In genomic region chr20:4224282-4224681, GRCh38 we compare ENCODE assay signal across 8 cellular contexts. TPM values are rescaled to one million over a fixed set of nuclear protein-coding genes. Genes with fewer than 3 reads are reported as not detected.
DNase-seq lines count a peak whose midpoint lies in the region; TF ChIP-seq lines count a peak whose summit lies in the region.
"Not testable (repeated sequence)": the region's sequence is repeated elsewhere in the genome, so short reads cannot be mapped to it uniquely, and the experiment has no call there.
"Had no signal": no experiment of that assay in that cellular context is flagged by ENCODE, and none has a peak within 500 bp of the region (broad histone marks: within the 10 kb centered on the region; RNA-seq: fewer than 3 reads in every experiment).

No MANE protein-coding gene starts in this region.

- 95 to 100% methylated on average over 2 of the region's 2 CpGs for WGBS in GM23248 (ENCODE audit: low coverage in 1 of 2, low lambda C conversion rate in 2 of 2, missing lambda C conversion rate in 2 of 2), 2 experiments
- WGBS in SK-N-SH (ENCODE audit: low lambda C conversion rate) = 53% methylated on average over 2 of the region's 2 CpGs

- H3F3A ChIP-seq in GM23248 (ENCODE audit: insufficient read depth) (peaks cover 21% of the 10 kb centered on the region), SK-N-SH (replicated peaks; ENCODE audit: insufficient read depth) (peaks cover 33% of the 10 kb centered on the region)
- H3F3A ChIP-seq in neural progenitor cell (ENCODE audit: low read depth) = not testable (repeated sequence)

- H3K79me2 ChIP-seq in GM23248 (ENCODE audit: insufficient read depth); SK-N-SH (ENCODE audit: insufficient read depth); neural progenitor cell (ENCODE audit: low read depth): not testable (repeated sequence)

- H3K9ac ChIP-seq in GM23248, SK-N-SH, neural progenitor cell: not testable (repeated sequence)

- not testable (repeated sequence) for H3K27ac ChIP-seq in GM23248; SK-N-SH (ENCODE audit: low read depth in 2 of 2, low read length in 1 of 2); neural progenitor cell

- not testable (repeated sequence) for H3K4me2 ChIP-seq in GM23248 (ENCODE audit: unreplicated experiment); SK-N-SH; neural progenitor cell

- not testable (repeated sequence) for H3K9me2 ChIP-seq in GM23248 (ENCODE audit: insufficient read depth); SK-N-SH

- H3K4me1 ChIP-seq in GM23248 (ENCODE audit: insufficient read depth) (peaks cover 42% of the 10 kb centered on the region), SK-N-SH (ENCODE audit: control insufficient read depth in 1 of 2, insufficient read depth in 2 of 2, low read depth in 1 of 2, low read length in 1 of 2) (peaks cover 0 to 48% of the 10 kb centered on the region in 2 experiments; a peak in 3 of 4 replicates)
- H3K4me1 ChIP-seq in neural progenitor cell = not testable (repeated sequence)

- peaks cover 16% of the 10 kb centered on the region for H3K27me3 Mint-ChIP-seq in chondrocyte (ENCODE audit: low read depth)
- peaks cover 21% of the 10 kb centered on the region for H3K27me3 Mint-ChIP-seq in neural progenitor cell (ENCODE audit: insufficient read depth, low read depth)

- POLR2A ChIA-PET in SK-N-SH (lab: Yijun Ruan, JAX) = not testable (repeated sequence)

- H3K36me3 Mint-ChIP-seq in chondrocyte (ENCODE audit: low read depth); neural progenitor cell: not testable (repeated sequence)

- not testable (repeated sequence) for H3K9me3 ChIP-seq in GM23248 (ENCODE audit: low read depth); SK-N-SH; neural progenitor cell (ENCODE audit: low read depth)

- not testable (repeated sequence) for H3K4me3 Mint-ChIP-seq in chondrocyte (ENCODE audit: unreplicated experiment); neural progenitor cell

- not testable (repeated sequence) for H3K27ac Mint-ChIP-seq in chondrocyte (ENCODE audit: unreplicated experiment); neural progenitor cell

- H4K20me1 ChIP-seq in GM23248 (ENCODE audit: insufficient read depth); SK-N-SH (ENCODE audit: insufficient read depth); neural progenitor cell (ENCODE audit: low read depth): not testable (repeated sequence)

- not testable (repeated sequence) for DNase-seq in AG09309 (ENCODE audit: low read depth); LNCaP clone FGC (ENCODE audit: low read depth); SK-N-SH; fibroblast of the aortic adventitia (ENCODE audit: low read depth)
- peak; percentile 30 for DNase-seq in GM23248
- peak; percentile 33 for DNase-seq in chondrocyte (ENCODE audit: low spot score)
- peak; percentile 32 for DNase-seq in neural progenitor cell (ENCODE audit: low spot score)

- not testable (repeated sequence) for TF ChIP-seq EP300 in SK-N-SH (IDR thresholded peaks at IDR 0.05; ENCODE audit: borderline replicate concordance in 1 of 2, low read depth in 1 of 2, low read length in 1 of 2)

- CTCF ChIA-PET in SK-N-SH (lab: Yijun Ruan, JAX) = not testable (repeated sequence)

- H3K9me3 Mint-ChIP-seq in chondrocyte (ENCODE audit: low read depth); neural progenitor cell: not testable (repeated sequence)

- H3K4me1 Mint-ChIP-seq in chondrocyte (ENCODE audit: low read depth) = not testable (repeated sequence)
- peaks cover 12% of the 10 kb centered on the region for H3K4me1 Mint-ChIP-seq in neural progenitor cell

- H3K36me3 ChIP-seq in GM23248 (ENCODE audit: low read depth); SK-N-SH (replicated peaks in 1 of 2; ENCODE audit: control insufficient read depth in 1 of 2, insufficient read depth in 2 of 2, low read length in 1 of 2); neural progenitor cell: not testable (repeated sequence)

- not testable (repeated sequence) for H3K4me3 ChIP-seq in AG09309 (ENCODE audit: control insufficient read depth, low read depth, low read length); GM23248; LNCaP clone FGC (ENCODE audit: low read depth, low read length); SK-N-SH (ENCODE audit: low read depth in 2 of 2, low read length in 1 of 2); fibroblast of the aortic adventitia (ENCODE audit: low read depth, low read length); neural progenitor cell

- H2AFZ ChIP-seq in GM23248; SK-N-SH (ENCODE audit: low read depth); neural progenitor cell (replicated peaks): not testable (repeated sequence)

- in situ Hi-C loops in GM23248 (cut with MboI) = not testable (repeated sequence)

- H3K27me3 ChIP-seq in GM23248 (replicated peaks; ENCODE audit: insufficient read depth); SK-N-SH (ENCODE audit: insufficient read depth): not testable (repeated sequence)
- H3K27me3 ChIP-seq in neural progenitor cell = peaks cover 44% of the 10 kb centered on the region

- TF ChIP-seq CTCF in AG09309 (IDR thresholded peaks at IDR 0.05; ENCODE audit: control insufficient read depth, insufficient read depth, low read depth, low read length, missing control alignments) (peak; percentile 43), LNCaP clone FGC (IDR thresholded peaks at IDR 0.05; ENCODE audit: control insufficient read depth, extremely low read depth, insufficient read depth) (peak; percentile 27), SK-N-SH (IDR thresholded peaks at IDR 0.05) (peak; percentile 35; the same call in 1 of the 2 replicates), chondrocyte (IDR thresholded peaks at IDR 0.05) (peak; percentile 54), fibroblast of the aortic adventitia (IDR thresholded peaks at IDR 0.05; ENCODE audit: insufficient read depth, low read length) (peak; percentile 22), neural progenitor cell (IDR thresholded peaks at IDR 0.05) (peak; percentile 38)

- not testable (repeated sequence) for TF ChIP-seq RAD21 in SK-N-SH (IDR thresholded peaks at IDR 0.05; ENCODE audit: low read length)

TF ChIP-seq in SK-N-SH, 30 proteins besides CTCF, POLR2A, EP300 and RAD21:
- peak; percentile 53; the same call in 1 of the 2 replicates for TF ChIP-seq USF1 (IDR thresholded peaks at IDR 0.05; ENCODE audit: borderline replicate concordance, low read depth)

RNA-seq across cellular contexts. Expression of gene ADRA1D, which starts 24.8 kb away (rescaled TPM):
- total RNA-seq in GM23248 (2014; rRNA removed; shearing (Covaris generic)) = 0.76 and 0.89 TPM in 2 replicates
- polyA plus RNA-seq in GM23248 (2016; fragmentation: Nextera tagmentation; extraction: Ambion mirVana) (0.22 and 0.28 TPM in 2 replicates), SK-N-SH (2012; rRNA removed) (1.0 and 1.5 TPM in 2 replicates)
- 0.26 and 0.85 TPM in 2 replicates for polyA plus RNA-seq in SK-N-SH (2012; cell fraction: cytosol; rRNA removed)
- polyA plus RNA-seq in SK-N-SH (2012; cell fraction: nucleus; rRNA removed) = 1.2 and 1.3 TPM in 2 replicates
- total RNA-seq in chondrocyte (not detected in 3 replicates), fibroblast of the aortic adventitia (ENCODE audit: low replicate concordance) (0.09 and 0.49 TPM in 2 replicates), neural progenitor cell (ENCODE audit: low replicate concordance) (not detected in 2 replicates)
- total RNA-seq: OCI-LY7 had no signal
